26 cellular contexts compared by ENCODE assay signal in genomic region chrX:150184487-150184886, GRCh38.
A peak's percentile ranks its signal among the peaks of the same experiment; 100 is the strongest.
DNase-seq lines count a peak whose midpoint lies in the region; ATAC-seq, FAIRE-seq and TF ChIP-seq lines count a peak whose summit lies in the region.
"Had no signal": no experiment of that assay in that cellular context is flagged by ENCODE, and none has a peak within 500 bp of the region (broad histone marks: within the 10 kb centered on the region; RNA-seq: fewer than 3 reads in every experiment).

No MANE protein-coding gene starts in this region.

- H3K4me2 ChIP-seq in A549 (peak overlapping the region; percentile 59), MM.1S (ENCODE audit: low read depth, low read length) (no peak overlapping the region), smooth muscle cell (no peak overlapping the region)

- POLR2A ChIA-PET in A549 (lab: Yijun Ruan, JAX) (interaction anchor here (1.2 kb wide), 1 partner anchor 179 kb away, joined by 3 read pairs; the partner anchor contains the start of gene MAMLD1), HEK293 (lab: Yijun Ruan, JAX) (interaction anchor here (1.1 to 1.4 kb wide), 2 partner anchors 16 to 179 kb away, joined by 3 to 4 read pairs; partner anchors contain the start of gene MAMLD1)

- H3K4me3 ChIP-seq in A549 (no peak overlapping the region), HEK293 (ENCODE audit: low read depth, low read length) (no peak overlapping the region), RWPE2 (ENCODE audit: severe bottlenecking) (no peak overlapping the region), endocrine pancreas (ENCODE audit: control insufficient read depth, insufficient read depth, low read length) (peak overlapping the region; percentile 36), MM.1S (ENCODE audit: low read length) (no peak overlapping the region), smooth muscle cell (no peak overlapping the region)
- H3K4me3 ChIP-seq: GM23248, sigmoid colon had no signal

- H3K27me3 Mint-ChIP-seq in glutamatergic neuron (ENCODE audit: unreplicated experiment): peaks cover 2% of the 10 kb centered on the region

- FAIRE-seq in A549 (lab: Jason Lieb, UNC): peak; percentile 68
- FAIRE-seq: D721Med, HTR-8/SVneo, TTC549 had no signal

- H3K9me3 ChIP-seq in A549: no peaks in the 10 kb centered on the region
- H3K9me3 ChIP-seq in HEK293 (ENCODE audit: control insufficient read depth, insufficient read depth, low read depth, low read length): no peaks in the 10 kb centered on the region
- H3K9me3 ChIP-seq in RWPE2 (ENCODE audit: severe bottlenecking): no peaks in the 10 kb centered on the region
- no peaks in the 10 kb centered on the region for H3K9me3 ChIP-seq in endocrine pancreas (ENCODE audit: control insufficient read depth, low read length)
- no peaks in the 10 kb centered on the region for H3K9me3 ChIP-seq in MM.1S (replicated peaks; ENCODE audit: insufficient read depth, low read length)
- H3K9me3 ChIP-seq in smooth muscle cell (replicated peaks; ENCODE audit: low read depth): no peaks in the 10 kb centered on the region
- H3K9me3 ChIP-seq: sigmoid colon had no signal

- no peak overlapping the region for H3K27ac Mint-ChIP-seq in glutamatergic neuron (ENCODE audit: unreplicated experiment)
- H3K27ac Mint-ChIP-seq: activated naive CD4-positive, alpha-beta T cell treated with anti-CD3 and anti-CD28 coated beads, Interleukin-2, amount 10 ng/mL, durations not matched to agents 7 days and 5 days; natural killer cell; stimulated activated effector memory CD8-positive, alpha-beta T cell treated with anti-CD3 and anti-CD28 coated beads, Interleukin-12 subunit alpha, Interleukin-12 subunit beta, amount 100 ng/mL, for 72 hours had no signal

- H3K4me3 Mint-ChIP-seq in glutamatergic neuron (ENCODE audit: unreplicated experiment): no peak overlapping the region
- H3K4me3 Mint-ChIP-seq: activated naive CD4-positive, alpha-beta T cell treated with anti-CD3 and anti-CD28 coated beads, Interleukin-2, amount 10 ng/mL, durations not matched to agents 7 days and 5 days; natural killer cell; stimulated activated effector memory CD8-positive, alpha-beta T cell treated with anti-CD3 and anti-CD28 coated beads, Interleukin-12 subunit alpha, Interleukin-12 subunit beta, amount 100 ng/mL, for 72 hours had no signal

- WGBS in A549 (ENCODE audit: missing lambda C conversion rate): 0% methylated on average over 3 of the region's 3 CpGs
- 78% methylated on average over 3 of the region's 3 CpGs for WGBS in smooth muscle cell (ENCODE audit: low lambda C conversion rate)

- H3K9me2 ChIP-seq in MM.1S (replicated peaks; ENCODE audit: insufficient read depth, low read length): no peaks in the 10 kb centered on the region

- no peak for TF ChIP-seq POLR2A in A549 (IDR thresholded peaks at IDR 0.05; ENCODE audit: low read length)

- H3K4me1 Mint-ChIP-seq in glutamatergic neuron (ENCODE audit: low read depth, unreplicated experiment): no peaks in the 10 kb centered on the region
- H3K4me1 Mint-ChIP-seq: natural killer cell; stimulated activated effector memory CD8-positive, alpha-beta T cell treated with anti-CD3 and anti-CD28 coated beads, Interleukin-12 subunit alpha, Interleukin-12 subunit beta, amount 100 ng/mL, for 72 hours had no signal

- H4K20me1 ChIP-seq in MM.1S (ENCODE audit: insufficient read depth, low read length) (no peaks in the 10 kb centered on the region), smooth muscle cell (ENCODE audit: low read depth) (no peaks in the 10 kb centered on the region)

- no peak for TF ChIP-seq RAD21 in A549 (conservative IDR thresholded peaks at IDR 0.05 in 1 of 2, IDR thresholded peaks at IDR 0.05 in 1 of 2)

- peak in 1 of 2 experiments; percentile 39 for DNase-seq in A549 (ENCODE audit: low read depth in 1 of 2, low spot score in 1 of 2)
- no peak for DNase-seq in RWPE2 (ENCODE audit: low spot score)
- DNase-seq in MM.1S: no peak
- DNase-seq in superior temporal gyrus (ENCODE audit: extremely low spot score): no peak
- no peak for DNase-seq in smooth muscle cell (lab: John Stamatoyannopoulos, UW; ENCODE audit: unreplicated experiment)
- DNase-seq in glutamatergic neuron: no peak
- DNase-seq: activated CD4-positive, alpha-beta T cell treated with anti-CD3 and anti-CD28 coated beads for 1 hour; activated naive CD4-positive, alpha-beta T cell treated with anti-CD3 and anti-CD28 coated beads, Interleukin-2, amount 10 ng/mL, durations not matched to agents 7 days and 5 days; activated T-cell treated with anti-CD3 and anti-CD28 coated beads, Interleukin-2, amount 50 U/mL, for 48 hours; C1 segment of cervical spinal cord; cortex of kidney; foreskin melanocyte; GF-D8; GM23248; Karpas-422; natural killer cell; NCI-H1417 treated with DMSO at 0.1 percent for 48 hours; NCI-H524 treated with DMSO at 0.1 percent for 48 hours; SHP77; sigmoid colon had no signal

- no peaks in the 10 kb centered on the region for H3K79me2 ChIP-seq in MM.1S (ENCODE audit: low read length)
- no peaks in the 10 kb centered on the region for H3K79me2 ChIP-seq in smooth muscle cell (ENCODE audit: low read depth)

- no peak for TF ChIP-seq CTCF in A549 (IDR thresholded peaks at IDR 0.05)
- TF ChIP-seq CTCF in HEK293 (tag by site-specific recombination; IDR thresholded peaks at IDR 0.05): no peak
- TF ChIP-seq CTCF in RWPE2 (IDR thresholded peaks at IDR 0.05; ENCODE audit: poor library complexity, severe bottlenecking): no peak
- no peak for TF ChIP-seq CTCF in MM.1S (IDR thresholded peaks at IDR 0.05; ENCODE audit: low read length)
- TF ChIP-seq CTCF in smooth muscle cell (IDR thresholded peaks at IDR 0.05; ENCODE audit: borderline replicate concordance, insufficient read depth, poor library complexity, severe bottlenecking): no peak
- TF ChIP-seq CTCF in glutamatergic neuron (IDR thresholded peaks at IDR 0.05; ENCODE audit: partially characterized antibody, unreplicated experiment): no peak

- no peak overlapping the region for H2AFZ ChIP-seq in MM.1S (ENCODE audit: low read length)
- no peak overlapping the region for H2AFZ ChIP-seq in smooth muscle cell (ENCODE audit: low read depth)
- H2AFZ ChIP-seq: GM23248 had no signal

- H3F3A ChIP-seq in MM.1S (ENCODE audit: insufficient read depth, low read length) (no peaks in the 10 kb centered on the region), smooth muscle cell (ENCODE audit: low read depth) (no peaks in the 10 kb centered on the region)

- no peak for TF ChIP-seq EP300 in A549 (IDR thresholded peaks at IDR 0.05)

- peak in 1 of 2 experiments; percentile 71; a peak in 2 of 6 replicates for ATAC-seq in A549
- peak; percentile 90 for ATAC-seq in RWPE2 (ENCODE audit: low read depth)
- ATAC-seq: natural killer cell; stimulated activated effector memory CD8-positive, alpha-beta T cell treated with anti-CD3 and anti-CD28 coated beads, Interleukin-12 subunit alpha, Interleukin-12 subunit beta, amount 100 ng/mL, for 72 hours had no signal

- no peak overlapping the region for H3K27ac ChIP-seq in A549
- no peak overlapping the region for H3K27ac ChIP-seq in HEK293 (ENCODE audit: extremely low read depth, low read depth, low read length)
- no peak overlapping the region for H3K27ac ChIP-seq in RWPE2 (ENCODE audit: poor library complexity, severe bottlenecking)
- H3K27ac ChIP-seq in MM.1S (ENCODE audit: low read length): no peak overlapping the region
- H3K27ac ChIP-seq in smooth muscle cell (ENCODE audit: low read depth): no peak overlapping the region
- H3K27ac ChIP-seq: GM23248, sigmoid colon had no signal

- H3K9ac ChIP-seq in endocrine pancreas (ENCODE audit: control insufficient read depth, insufficient read depth, low read length) (no peak overlapping the region), MM.1S (ENCODE audit: low read length) (no peak overlapping the region), smooth muscle cell (ENCODE audit: low read depth) (no peak overlapping the region)
- H3K9ac ChIP-seq: GM23248 had no signal

- H3K36me3 Mint-ChIP-seq in glutamatergic neuron (ENCODE audit: unreplicated experiment): no peaks in the 10 kb centered on the region
- H3K36me3 Mint-ChIP-seq: activated naive CD4-positive, alpha-beta T cell treated with anti-CD3 and anti-CD28 coated beads, Interleukin-2, amount 10 ng/mL, durations not matched to agents 7 days and 5 days; natural killer cell; stimulated activated effector memory CD8-positive, alpha-beta T cell treated with anti-CD3 and anti-CD28 coated beads, Interleukin-12 subunit alpha, Interleukin-12 subunit beta, amount 100 ng/mL, for 72 hours had no signal

- H3K27me3 ChIP-seq in RWPE2 (ENCODE audit: insufficient read depth, poor library complexity, severe bottlenecking) (no peaks in the 10 kb centered on the region), endocrine pancreas (ENCODE audit: control insufficient read depth, insufficient read depth, low read length) (no peaks in the 10 kb centered on the region), MM.1S (replicated peaks; ENCODE audit: insufficient read depth, low read length) (no peaks in the 10 kb centered on the region), smooth muscle cell (ENCODE audit: low read depth) (no peaks in the 10 kb centered on the region)
- H3K27me3 ChIP-seq: sigmoid colon had no signal

- CTCF ChIA-PET in A549 (lab: Yijun Ruan, JAX): no interaction called here
- CTCF ChIA-PET in HEK293 (lab: Yijun Ruan, JAX): interaction anchor here (0.6 to 1.5 kb wide), 3 partner anchors 38 to 528 kb away, joined by 3 to 4 read pairs (median 3); no protein-coding TSS in a partner anchor

- H3K36me3 ChIP-seq in HEK293 (ENCODE audit: control insufficient read depth in 2 of 2, insufficient read depth in 1 of 2, low read length in 2 of 2): no peaks in the 10 kb centered on the region
- no peaks in the 10 kb centered on the region for H3K36me3 ChIP-seq in RWPE2 (ENCODE audit: low read depth)
- no peaks in the 10 kb centered on the region for H3K36me3 ChIP-seq in endocrine pancreas (ENCODE audit: control insufficient read depth, insufficient read depth, low read length)
- no peaks in the 10 kb centered on the region for H3K36me3 ChIP-seq in MM.1S (replicated peaks; ENCODE audit: insufficient read depth, low read length)
- no peaks in the 10 kb centered on the region for H3K36me3 ChIP-seq in smooth muscle cell (ENCODE audit: low read depth)
- H3K36me3 ChIP-seq: sigmoid colon had no signal

- H3K4me1 ChIP-seq in A549 (peaks cover 11% of the 10 kb centered on the region; the same call in 1 of the 3 replicates), HEK293 (ENCODE audit: control insufficient read depth, insufficient read depth, low read length) (peaks cover 5% of the 10 kb centered on the region; the same call in 1 of the 2 replicates), RWPE2 (ENCODE audit: insufficient read depth, poor library complexity, severe bottlenecking) (peaks cover 4% of the 10 kb centered on the region), endocrine pancreas (ENCODE audit: control insufficient read depth, insufficient read depth, low read length) (peaks cover 5% of the 10 kb centered on the region), MM.1S (ENCODE audit: low read length) (no peaks in the 10 kb centered on the region), smooth muscle cell (ENCODE audit: low read depth) (no peaks in the 10 kb centered on the region)
- H3K4me1 ChIP-seq: sigmoid colon had no signal

- no peaks in the 10 kb centered on the region for H3K9me3 Mint-ChIP-seq in glutamatergic neuron (ENCODE audit: unreplicated experiment)
- H3K9me3 Mint-ChIP-seq: activated naive CD4-positive, alpha-beta T cell treated with anti-CD3 and anti-CD28 coated beads, Interleukin-2, amount 10 ng/mL, durations not matched to agents 7 days and 5 days had no signal

TF ChIP-seq in HEK293, 187 proteins besides CTCF, POLR2A, EP300 and RAD21 (continues in another document):
- TF ChIP-seq FEZF1 (tag by site-specific recombination; IDR thresholded peaks at IDR 0.05): peak; percentile 43
